Comparison of ENCODE assay signal across 8 cellular contexts in the genomic region with DNA sequence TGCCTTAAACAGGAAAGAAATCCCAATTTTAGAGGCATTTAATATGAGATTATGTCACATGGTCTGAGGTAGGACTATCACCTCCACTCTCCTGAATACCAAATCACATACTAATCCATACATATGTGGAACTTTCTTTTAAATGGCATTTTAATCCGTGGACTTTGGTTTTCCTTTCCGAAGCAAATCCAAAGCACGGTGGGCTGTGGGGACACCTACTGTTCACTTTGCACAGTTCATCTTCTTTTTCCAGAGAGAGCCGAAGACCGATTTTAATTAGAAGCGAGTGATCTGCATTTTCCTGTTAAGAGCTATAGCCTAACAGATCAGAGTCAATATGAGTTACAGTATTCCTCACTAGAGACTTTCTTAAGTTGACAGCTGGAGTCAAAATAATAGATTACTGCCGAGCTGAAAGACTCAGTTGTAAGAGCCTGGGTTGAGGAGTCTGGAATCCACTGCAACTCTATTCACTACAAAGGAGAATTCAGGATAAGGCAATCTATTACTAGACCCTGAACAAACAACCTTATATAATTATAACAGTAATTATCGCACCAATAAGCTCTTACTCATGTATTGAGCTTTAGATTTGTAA.
DNase-seq lines count a peak whose midpoint lies in the region; ATAC-seq and TF ChIP-seq lines count a peak whose summit lies in the region.

No MANE protein-coding gene starts in this region.

- no peaks in the 10 kb centered on the region for H3K9me3 ChIP-seq in psoas muscle

- peak; percentile 15 for DNase-seq in DMS114 treated with DMSO at 0.1 percent for 48 hours (lab: John Stamatoyannopoulos, UW; ENCODE audit: unreplicated experiment)
- DNase-seq in RPMI8226 = peak; percentile 11
- peak; percentile 51 for DNase-seq in fibroblast of the aortic adventitia (ENCODE audit: low read depth)
- no peak for DNase-seq in psoas muscle
- DNase-seq in OCI-M2 (lab: John Stamatoyannopoulos, UW; ENCODE audit: unreplicated experiment) = no peak
- DNase-seq in SIG-M5 treated with dmso at 0.1 percent for 504 hours (lab: John Stamatoyannopoulos, UW; ENCODE audit: unreplicated experiment) = no peak

- peaks cover 0 to 3% (median 1%) of the 10 kb centered on the region in 3 donors for H3K27me3 ChIP-seq in psoas muscle (ENCODE audit: insufficient read depth in 3 of 3, low read length in 2 of 3)

- intact Hi-C loops in psoas muscle (cut with DNase I) = loop anchor here in 1 of 2 donors (5.0 kb wide), 2 partner anchors 161 to 1541 kb away; no protein-coding TSS in a partner anchor

- whole genome bisulfite sequencing in psoas muscle, 3 donors = 14 to 17% (median 14%) methylated on average over 8 of the region's 8 CpGs

- H3K27ac ChIP-seq in psoas muscle = no peak overlapping the region

- no peaks in the 10 kb centered on the region for H3K4me1 ChIP-seq in psoas muscle

- ATAC-seq in GM21576 (IDR thresholded peaks at IDR 0.05; ENCODE audit: unreplicated experiment) (peak; percentile 64), psoas muscle (peak in 1 of 4 donors; percentile 25), HG03095 (IDR thresholded peaks at IDR 0.05; ENCODE audit: unreplicated experiment) (no peak)

- TF ChIP-seq CTCF in fibroblast of the aortic adventitia (IDR thresholded peaks at IDR 0.05; ENCODE audit: insufficient read depth, low read length) = peak; percentile 81
- TF ChIP-seq CTCF in psoas muscle (IDR thresholded peaks at IDR 0.05) = peak; percentile 67

- no peaks in the 10 kb centered on the region for H3K36me3 ChIP-seq in psoas muscle (ENCODE audit: insufficient read depth in 1 of 2, low read depth in 1 of 2)

- no peak overlapping the region for H3K4me3 ChIP-seq in fibroblast of the aortic adventitia (ENCODE audit: low read depth, low read length)
- no peak overlapping the region for H3K4me3 ChIP-seq in psoas muscle

Comparison
In these comparisons a context has a peak if more than half of its experiments do, and no peak if none do; other contexts are left out.
1. DNase-seq: peak in DMS114 treated with DMSO at 0.1 percent for 48 hours (single experiment), RPMI8226 (single experiment) and fibroblast of the aortic adventitia (single experiment); none in psoas muscle (0 of 2), OCI-M2 (single experiment) and SIG-M5 treated with dmso at 0.1 percent for 504 hours (single experiment).